Comparison of ENCODE assay signal across 1 cellular context in the genomic region with DNA sequence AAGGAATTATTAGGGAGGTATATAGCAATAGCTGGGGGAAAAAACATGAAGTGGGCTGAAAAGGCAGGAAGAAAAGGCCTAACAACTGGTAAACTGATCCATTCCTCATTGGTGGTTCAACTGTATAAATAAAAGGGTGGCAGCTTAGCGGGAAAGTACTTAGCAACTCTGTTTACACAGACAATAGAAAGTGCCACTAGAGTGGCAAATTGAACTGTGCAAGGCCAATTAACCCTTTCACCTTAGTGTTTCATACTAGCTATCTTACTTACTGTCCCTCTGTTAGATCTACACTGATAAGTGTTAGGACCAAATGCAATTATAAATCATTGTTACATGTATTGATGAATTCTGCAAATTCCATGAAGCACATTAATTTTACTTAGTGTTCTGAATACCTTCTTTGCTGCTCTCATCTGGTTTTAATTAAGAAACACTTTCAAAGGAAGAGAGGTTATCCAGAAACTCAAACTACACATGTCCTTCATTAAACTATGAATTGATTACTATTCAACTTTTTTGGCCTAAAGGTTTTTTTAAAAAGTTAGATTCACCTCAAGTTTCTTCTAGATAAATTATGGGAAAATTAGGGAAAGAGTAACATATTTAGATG.
TF ChIP-seq lines count a peak whose summit lies in the region.

No MANE protein-coding gene starts in this region.

TF ChIP-seq in GM12878, 131 proteins besides CTCF, POLR2A, EP300 and RAD21:
- TF ChIP-seq BACH1 (IDR thresholded peaks at IDR 0.05; ENCODE audit: borderline replicate concordance) (no peak), YBX1 (IDR thresholded peaks at IDR 0.05) (no peak), ZNF207 (IDR thresholded peaks at IDR 0.05; ENCODE audit: borderline replicate concordance) (no peak), EZH2 (IDR thresholded peaks at IDR 0.05; ENCODE audit: borderline replicate concordance, control insufficient read depth, low read depth, low read length) (no peak), BMI1 (IDR thresholded peaks at IDR 0.05; ENCODE audit: borderline replicate concordance) (no peak), TAF1 (IDR thresholded peaks at IDR 0.05; ENCODE audit: borderline replicate concordance, low read depth, low read length) (no peak), DPF2 (IDR thresholded peaks at IDR 0.05) (no peak), SRF (IDR thresholded peaks at IDR 0.05; ENCODE audit: low read depth in 2 of 2, low read length in 2 of 2) (no peak), SREBF1 (IDR thresholded peaks at IDR 0.05; ENCODE audit: low read length) (no peak)
- TF ChIP-seq, protein P1, sequence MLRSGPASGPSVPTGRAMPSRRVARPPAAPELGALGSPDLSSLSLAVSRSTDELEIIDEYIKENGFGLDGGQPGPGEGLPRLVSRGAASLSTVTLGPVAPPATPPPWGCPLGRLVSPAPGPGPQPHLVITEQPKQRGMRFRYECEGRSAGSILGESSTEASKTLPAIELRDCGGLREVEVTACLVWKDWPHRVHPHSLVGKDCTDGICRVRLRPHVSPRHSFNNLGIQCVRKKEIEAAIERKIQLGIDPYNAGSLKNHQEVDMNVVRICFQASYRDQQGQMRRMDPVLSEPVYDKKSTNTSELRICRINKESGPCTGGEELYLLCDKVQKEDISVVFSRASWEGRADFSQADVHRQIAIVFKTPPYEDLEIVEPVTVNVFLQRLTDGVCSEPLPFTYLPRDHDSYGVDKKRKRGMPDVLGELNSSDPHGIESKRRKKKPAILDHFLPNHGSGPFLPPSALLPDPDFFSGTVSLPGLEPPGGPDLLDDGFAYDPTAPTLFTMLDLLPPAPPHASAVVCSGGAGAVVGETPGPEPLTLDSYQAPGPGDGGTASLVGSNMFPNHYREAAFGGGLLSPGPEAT (IDR thresholded peaks at IDR 0.05; ENCODE audit: low read depth): no peak
- TF ChIP-seq, protein P2, sequence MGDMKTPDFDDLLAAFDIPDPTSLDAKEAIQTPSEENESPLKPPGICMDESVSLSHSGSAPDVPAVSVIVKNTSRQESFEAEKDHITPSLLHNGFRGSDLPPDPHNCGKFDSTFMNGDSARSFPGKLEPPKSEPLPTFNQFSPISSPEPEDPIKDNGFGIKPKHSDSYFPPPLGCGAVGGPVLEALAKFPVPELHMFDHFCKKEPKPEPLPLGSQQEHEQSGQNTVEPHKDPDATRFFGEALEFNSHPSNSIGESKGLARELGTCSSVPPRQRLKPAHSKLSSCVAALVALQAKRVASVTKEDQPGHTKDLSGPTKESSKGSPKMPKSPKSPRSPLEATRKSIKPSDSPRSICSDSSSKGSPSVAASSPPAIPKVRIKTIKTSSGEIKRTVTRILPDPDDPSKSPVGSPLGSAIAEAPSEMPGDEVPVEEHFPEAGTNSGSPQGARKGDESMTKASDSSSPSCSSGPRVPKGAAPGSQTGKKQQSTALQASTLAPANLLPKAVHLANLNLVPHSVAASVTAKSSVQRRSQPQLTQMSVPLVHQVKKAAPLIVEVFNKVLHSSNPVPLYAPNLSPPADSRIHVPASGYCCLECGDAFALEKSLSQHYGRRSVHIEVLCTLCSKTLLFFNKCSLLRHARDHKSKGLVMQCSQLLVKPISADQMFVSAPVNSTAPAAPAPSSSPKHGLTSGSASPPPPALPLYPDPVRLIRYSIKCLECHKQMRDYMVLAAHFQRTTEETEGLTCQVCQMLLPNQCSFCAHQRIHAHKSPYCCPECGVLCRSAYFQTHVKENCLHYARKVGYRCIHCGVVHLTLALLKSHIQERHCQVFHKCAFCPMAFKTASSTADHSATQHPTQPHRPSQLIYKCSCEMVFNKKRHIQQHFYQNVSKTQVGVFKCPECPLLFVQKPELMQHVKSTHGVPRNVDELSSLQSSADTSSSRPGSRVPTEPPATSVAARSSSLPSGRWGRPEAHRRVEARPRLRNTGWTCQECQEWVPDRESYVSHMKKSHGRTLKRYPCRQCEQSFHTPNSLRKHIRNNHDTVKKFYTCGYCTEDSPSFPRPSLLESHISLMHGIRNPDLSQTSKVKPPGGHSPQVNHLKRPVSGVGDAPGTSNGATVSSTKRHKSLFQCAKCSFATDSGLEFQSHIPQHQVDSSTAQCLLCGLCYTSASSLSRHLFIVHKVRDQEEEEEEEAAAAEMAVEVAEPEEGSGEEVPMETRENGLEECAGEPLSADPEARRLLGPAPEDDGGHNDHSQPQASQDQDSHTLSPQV (IDR thresholded peaks at IDR 0.05): no peak
- TF ChIP-seq, protein P3, sequence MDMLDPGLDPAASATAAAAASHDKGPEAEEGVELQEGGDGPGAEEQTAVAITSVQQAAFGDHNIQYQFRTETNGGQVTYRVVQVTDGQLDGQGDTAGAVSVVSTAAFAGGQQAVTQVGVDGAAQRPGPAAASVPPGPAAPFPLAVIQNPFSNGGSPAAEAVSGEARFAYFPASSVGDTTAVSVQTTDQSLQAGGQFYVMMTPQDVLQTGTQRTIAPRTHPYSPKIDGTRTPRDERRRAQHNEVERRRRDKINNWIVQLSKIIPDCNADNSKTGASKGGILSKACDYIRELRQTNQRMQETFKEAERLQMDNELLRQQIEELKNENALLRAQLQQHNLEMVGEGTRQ (IDR thresholded peaks at IDR 0.05; ENCODE audit: borderline replicate concordance, low read depth, low read length): no peak
- TF ChIP-seq, protein P4, sequence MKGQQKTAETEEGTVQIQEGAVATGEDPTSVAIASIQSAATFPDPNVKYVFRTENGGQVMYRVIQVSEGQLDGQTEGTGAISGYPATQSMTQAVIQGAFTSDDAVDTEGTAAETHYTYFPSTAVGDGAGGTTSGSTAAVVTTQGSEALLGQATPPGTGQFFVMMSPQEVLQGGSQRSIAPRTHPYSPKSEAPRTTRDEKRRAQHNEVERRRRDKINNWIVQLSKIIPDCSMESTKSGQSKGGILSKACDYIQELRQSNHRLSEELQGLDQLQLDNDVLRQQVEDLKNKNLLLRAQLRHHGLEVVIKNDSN (IDR thresholded peaks at IDR 0.05; ENCODE audit: borderline replicate concordance, extremely low read length, insufficient read depth, low read depth, low read length): no peak
